Comparison of ENCODE assay signal across 2 cellular contexts in the genomic region with DNA sequence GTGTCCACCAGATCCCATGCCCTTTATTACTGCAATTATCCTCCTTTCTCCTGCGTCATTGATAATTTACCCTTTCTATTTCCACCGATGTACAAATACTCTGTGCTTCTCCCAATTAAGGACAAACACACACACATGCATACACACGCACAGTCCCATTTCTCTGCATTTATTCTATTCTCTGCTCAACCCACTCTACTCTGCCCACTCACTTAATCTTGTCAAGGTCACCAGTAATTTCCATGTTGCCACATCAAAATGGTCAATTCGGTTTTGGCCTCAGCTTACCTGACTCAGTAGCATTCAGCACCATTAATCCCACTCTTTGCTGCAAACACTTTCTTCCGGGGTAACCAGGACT.
TF ChIP-seq lines count a peak whose summit lies in the region.

No MANE protein-coding gene starts in this region.

TF ChIP-seq in A549, 52 proteins besides CTCF, POLR2A, EP300 and RAD21 (continued from another document):
- TF ChIP-seq, protein P1, sequence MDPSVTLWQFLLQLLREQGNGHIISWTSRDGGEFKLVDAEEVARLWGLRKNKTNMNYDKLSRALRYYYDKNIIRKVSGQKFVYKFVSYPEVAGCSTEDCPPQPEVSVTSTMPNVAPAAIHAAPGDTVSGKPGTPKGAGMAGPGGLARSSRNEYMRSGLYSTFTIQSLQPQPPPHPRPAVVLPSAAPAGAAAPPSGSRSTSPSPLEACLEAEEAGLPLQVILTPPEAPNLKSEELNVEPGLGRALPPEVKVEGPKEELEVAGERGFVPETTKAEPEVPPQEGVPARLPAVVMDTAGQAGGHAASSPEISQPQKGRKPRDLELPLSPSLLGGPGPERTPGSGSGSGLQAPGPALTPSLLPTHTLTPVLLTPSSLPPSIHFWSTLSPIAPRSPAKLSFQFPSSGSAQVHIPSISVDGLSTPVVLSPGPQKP (IDR thresholded peaks at IDR 0.05; ENCODE audit: low read depth, low read length): no peak
- TF ChIP-seq HOXA7 (CRISPR knock-in tag; IDR thresholded peaks at IDR 0.05) (no peak), HDAC2 (IDR thresholded peaks at IDR 0.05) (no peak), CHD4 (IDR thresholded peaks at IDR 0.05; ENCODE audit: borderline replicate concordance) (no peak)
- TF ChIP-seq, protein P2, sequence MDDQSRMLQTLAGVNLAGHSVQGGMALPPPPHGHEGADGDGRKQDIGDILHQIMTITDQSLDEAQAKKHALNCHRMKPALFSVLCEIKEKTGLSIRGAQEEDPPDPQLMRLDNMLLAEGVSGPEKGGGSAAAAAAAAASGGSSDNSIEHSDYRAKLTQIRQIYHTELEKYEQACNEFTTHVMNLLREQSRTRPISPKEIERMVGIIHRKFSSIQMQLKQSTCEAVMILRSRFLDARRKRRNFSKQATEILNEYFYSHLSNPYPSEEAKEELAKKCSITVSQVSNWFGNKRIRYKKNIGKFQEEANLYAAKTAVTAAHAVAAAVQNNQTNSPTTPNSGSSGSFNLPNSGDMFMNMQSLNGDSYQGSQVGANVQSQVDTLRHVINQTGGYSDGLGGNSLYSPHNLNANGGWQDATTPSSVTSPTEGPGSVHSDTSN (IDR thresholded peaks at IDR 0.05): no peak

TF ChIP-seq in H1, 55 proteins besides CTCF, POLR2A, EP300 and RAD21 (continued from another document):
- TF ChIP-seq SAP30 (IDR thresholded peaks at IDR 0.05; ENCODE audit: insufficient read depth, insufficient replicate concordance, low read length): no peak
- no peak for TF ChIP-seq ZNF274 (IDR thresholded peaks at IDR 0.05; ENCODE audit: borderline replicate concordance, extremely low read depth, low read length)
- TF ChIP-seq, protein P3, sequence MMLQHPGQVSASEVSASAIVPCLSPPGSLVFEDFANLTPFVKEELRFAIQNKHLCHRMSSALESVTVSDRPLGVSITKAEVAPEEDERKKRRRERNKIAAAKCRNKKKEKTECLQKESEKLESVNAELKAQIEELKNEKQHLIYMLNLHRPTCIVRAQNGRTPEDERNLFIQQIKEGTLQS (IDR thresholded peaks at IDR 0.05; ENCODE audit: insufficient read depth, low read depth, low read length): no peak
- no peak for TF ChIP-seq MAFK (IDR thresholded peaks at IDR 0.05; ENCODE audit: low read depth, low read length)
- no peak for TF ChIP-seq JUN (IDR thresholded peaks at IDR 0.05; ENCODE audit: low read depth, low read length)
- TF ChIP-seq CHD1 (IDR thresholded peaks at IDR 0.05; ENCODE audit: low read depth, low read length): no peak
